Comparison of ENCODE assay signal across 31 cellular contexts in the genomic region with DNA sequence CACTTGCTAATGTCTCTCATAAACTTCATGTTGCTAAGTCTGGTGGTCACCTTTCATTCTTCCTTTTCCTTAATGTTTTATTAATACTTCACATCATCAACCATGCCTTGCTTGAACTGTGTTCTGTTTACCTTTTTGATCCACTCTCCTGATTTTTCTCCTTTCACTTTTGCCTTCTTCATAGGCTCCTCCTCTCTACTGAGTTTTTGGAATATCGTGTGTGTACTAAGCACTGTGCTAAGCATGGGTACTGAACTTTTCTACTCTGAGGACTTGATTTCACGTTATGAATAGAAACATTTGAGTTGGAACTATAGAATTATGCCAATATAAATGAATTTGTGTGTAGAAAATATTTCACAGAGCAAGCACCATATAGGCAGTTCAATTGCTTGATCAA.
DNase-seq lines count a peak whose midpoint lies in the region; ATAC-seq, FAIRE-seq and TF ChIP-seq lines count a peak whose summit lies in the region.
"Had no signal": no experiment of that assay in that cellular context is flagged by ENCODE, and none has a peak within 500 bp of the region (broad histone marks: within the 10 kb centered on the region; RNA-seq: fewer than 3 reads in every experiment).

No MANE protein-coding gene starts in this region.

- no peak for TF ChIP-seq POLR2A in GM12891 (IDR thresholded peaks at IDR 0.05; ENCODE audit: low read depth, low read length)

- peak overlapping the region; percentile 28 for H3K27ac Mint-ChIP-seq in T-helper 2 cell treated with Interferon-gamma antibody and Interleukin-4, amounts not matched to agents 5 μg/mL and 100 μg/mL, for 36 hours
- H3K27ac Mint-ChIP-seq in CD4-positive, alpha-beta T cell = peak overlapping the region; percentile 52
- H3K27ac Mint-ChIP-seq in activated naive CD8-positive, alpha-beta T cell = peak overlapping the region; percentile 74
- H3K27ac Mint-ChIP-seq in naive thymus-derived CD8-positive, alpha-beta T cell = peak overlapping the region; percentile 66 to 90 (median 76)
- no peak overlapping the region; the same call in 1 of the 2 replicates for H3K27ac Mint-ChIP-seq in HFFc6
- H3K27ac Mint-ChIP-seq: activated CD4-positive, alpha-beta T cell treated with anti-CD3 and anti-CD28 coated beads, Interleukin-2, amount 10 ng/mL, durations not matched to agents 7 days and 5 days; activated naive CD8-positive, alpha-beta T cell treated with anti-CD3 and anti-CD28 coated beads, Interleukin-2, amount 10 ng/mL, durations not matched to agents 7 days and 5 days; dendritic cell treated with granulocyte-macrophage colony-stimulating factor and Interleukin-4, amounts not matched to agents 40 ng/mL and 50 ng/mL, for 4 days; stimulated activated naive B cell treated with anti-CD40 and anti-IgM and Interleukin-4, amounts not matched to agents 10 μg/mL and 1 μg/mL and 100 μg/mL, for 72 hours had no signal

- peaks cover 3% of the 10 kb centered on the region for H3K4me1 Mint-ChIP-seq in T-helper 2 cell treated with Interferon-gamma antibody and Interleukin-4, amounts not matched to agents 5 μg/mL and 100 μg/mL, for 36 hours (ENCODE audit: low read depth)
- H3K4me1 Mint-ChIP-seq in CD4-positive, alpha-beta T cell (ENCODE audit: low read depth) = peaks cover 35% of the 10 kb centered on the region
- peaks cover 31% of the 10 kb centered on the region for H3K4me1 Mint-ChIP-seq in activated naive CD8-positive, alpha-beta T cell (ENCODE audit: low read depth)
- H3K4me1 Mint-ChIP-seq in naive thymus-derived CD8-positive, alpha-beta T cell = peaks cover 19 to 34% (median 24%) of the 10 kb centered on the region in 4 donors
- H3K4me1 Mint-ChIP-seq in HFFc6 (ENCODE audit: low read depth) = no peaks in the 10 kb centered on the region; the same call in 1 of the 2 replicates

- FAIRE-seq in GM12891 (lab: Jason Lieb, UNC) = no peak
- FAIRE-seq: astrocyte, D721Med had no signal

- no peaks in the 10 kb centered on the region for H3K27me3 ChIP-seq in CD4-positive, alpha-beta T cell (ENCODE audit: control insufficient read depth, insufficient read depth, low read length)
- H3K27me3 ChIP-seq: left lung, sigmoid colon, testis had no signal

- no peak for TF ChIP-seq CTCF in CD4-positive, alpha-beta T cell (IDR thresholded peaks at IDR 0.05)
- no peak for TF ChIP-seq CTCF in HFFc6 (IDR thresholded peaks at IDR 0.05)

- no peak for ATAC-seq in CD4-positive, alpha-beta T cell (ENCODE audit: poor library complexity)
- no peak for ATAC-seq in naive thymus-derived CD8-positive, alpha-beta T cell
- ATAC-seq in HG03460 (IDR thresholded peaks at IDR 0.05; ENCODE audit: unreplicated experiment) = no peak
- ATAC-seq: left lung; Panc1; stimulated activated naive B cell treated with anti-CD40 and anti-IgM and Interleukin-4, amounts not matched to agents 10 μg/mL and 1 μg/mL and 100 μg/mL, for 72 hours had no signal

- no peaks in the 10 kb centered on the region for H3K9me3 ChIP-seq in CD4-positive, alpha-beta T cell (ENCODE audit: control insufficient read depth, low read length)
- H3K9me3 ChIP-seq: left lung, prostate gland, sigmoid colon, testis had no signal

- no peaks in the 10 kb centered on the region for H3K27me3 Mint-ChIP-seq in T-helper 2 cell treated with Interferon-gamma antibody and Interleukin-4, amounts not matched to agents 5 μg/mL and 100 μg/mL, for 36 hours (ENCODE audit: low read depth)
- no peaks in the 10 kb centered on the region for H3K27me3 Mint-ChIP-seq in CD4-positive, alpha-beta T cell
- no peaks in the 10 kb centered on the region for H3K27me3 Mint-ChIP-seq in activated naive CD8-positive, alpha-beta T cell
- no peaks in the 10 kb centered on the region for H3K27me3 Mint-ChIP-seq in naive thymus-derived CD8-positive, alpha-beta T cell
- no peaks in the 10 kb centered on the region for H3K27me3 Mint-ChIP-seq in HFFc6 (ENCODE audit: insufficient read depth)
- H3K27me3 Mint-ChIP-seq: activated CD4-positive, alpha-beta T cell treated with anti-CD3 and anti-CD28 coated beads, Interleukin-2, amount 10 ng/mL, durations not matched to agents 7 days and 5 days; activated naive CD8-positive, alpha-beta T cell treated with anti-CD3 and anti-CD28 coated beads, Interleukin-2, amount 10 ng/mL, durations not matched to agents 7 days and 5 days; dendritic cell treated with granulocyte-macrophage colony-stimulating factor and Interleukin-4, amounts not matched to agents 40 ng/mL and 50 ng/mL, for 4 days; stimulated activated naive B cell treated with anti-CD40 and anti-IgM and Interleukin-4, amounts not matched to agents 10 μg/mL and 1 μg/mL and 100 μg/mL, for 72 hours had no signal

- DNase-seq in T-helper 2 cell treated with Interferon-gamma antibody and Interleukin-4, amounts not matched to agents 5 μg/mL and 100 μg/mL, for 36 hours (ENCODE audit: low spot score) = no peak
- DNase-seq in T-helper 2 cell = no peak
- DNase-seq in CD4-positive, alpha-beta T cell = no peak
- no peak for DNase-seq in naive thymus-derived CD8-positive, alpha-beta T cell
- no peak for DNase-seq in GM12891 (ENCODE audit: insufficient read length, low spot score)
- DNase-seq in HFFc6 = no peak
- DNase-seq: activated CD4-positive, alpha-beta T cell treated with anti-CD3 and anti-CD28 coated beads, Interleukin-2, amount 10 ng/mL, durations not matched to agents 7 days and 5 days; activated naive CD8-positive, alpha-beta T cell treated with anti-CD3 and anti-CD28 coated beads, Interleukin-2, amount 10 ng/mL, durations not matched to agents 7 days and 5 days; caudate nucleus; erythroblast; glutamatergic neuron; left lung; mesendoderm; NCI-H1048; NCI-H1694; NCI-H748 treated with DMSO at 0.1 percent for 48 hours; nucleus accumbens; SHP77 treated with DMSO at 0.1 percent for 48 hours; sigmoid colon; stimulated activated naive B cell treated with anti-CD40 and anti-IgM and Interleukin-4, amounts not matched to agents 10 μg/mL and 1 μg/mL and 100 μg/mL, for 72 hours; testis had no signal

- no peak overlapping the region for H3K4me3 Mint-ChIP-seq in T-helper 2 cell treated with Interferon-gamma antibody and Interleukin-4, amounts not matched to agents 5 μg/mL and 100 μg/mL, for 36 hours
- no peak overlapping the region for H3K4me3 Mint-ChIP-seq in CD4-positive, alpha-beta T cell
- no peak overlapping the region for H3K4me3 Mint-ChIP-seq in activated naive CD8-positive, alpha-beta T cell
- H3K4me3 Mint-ChIP-seq in naive thymus-derived CD8-positive, alpha-beta T cell = peak overlapping the region in 2 of 10 donors; percentile 13 to 35
- H3K4me3 Mint-ChIP-seq in HFFc6 = no peak overlapping the region
- H3K4me3 Mint-ChIP-seq: activated CD4-positive, alpha-beta T cell treated with anti-CD3 and anti-CD28 coated beads, Interleukin-2, amount 10 ng/mL, durations not matched to agents 7 days and 5 days; activated naive CD8-positive, alpha-beta T cell treated with anti-CD3 and anti-CD28 coated beads, Interleukin-2, amount 10 ng/mL, durations not matched to agents 7 days and 5 days; dendritic cell treated with granulocyte-macrophage colony-stimulating factor and Interleukin-4, amounts not matched to agents 40 ng/mL and 50 ng/mL, for 4 days; stimulated activated naive B cell treated with anti-CD40 and anti-IgM and Interleukin-4, amounts not matched to agents 10 μg/mL and 1 μg/mL and 100 μg/mL, for 72 hours had no signal

- intact Hi-C loops in CD4-positive, alpha-beta T cell (cut with DNase I, micrococcal nuclease) = no loop called here

- POLR2A ChIA-PET in CD4-positive, alpha-beta T cell (lab: Charles Lee) = no interaction called here
- POLR2A ChIA-PET in naive thymus-derived CD8-positive, alpha-beta T cell (lab: Charles Lee) = no interaction called here

- CTCF ChIA-PET in CD4-positive, alpha-beta T cell (lab: Charles Lee) = no interaction called here

- H3K27ac ChIP-seq in CD4-positive, alpha-beta T cell (ENCODE audit: low read depth, low read length) = no peak overlapping the region
- H3K27ac ChIP-seq: 22Rv1, C4-2B, GM23248, left lung, prostate gland, sigmoid colon, testis had no signal

- peaks cover 45% of the 10 kb centered on the region for H3K36me3 Mint-ChIP-seq in T-helper 2 cell treated with Interferon-gamma antibody and Interleukin-4, amounts not matched to agents 5 μg/mL and 100 μg/mL, for 36 hours (ENCODE audit: low read depth)
- H3K36me3 Mint-ChIP-seq in CD4-positive, alpha-beta T cell (ENCODE audit: low read depth) = peaks cover 87% of the 10 kb centered on the region
- peaks cover 12% of the 10 kb centered on the region for H3K36me3 Mint-ChIP-seq in activated naive CD8-positive, alpha-beta T cell
- H3K36me3 Mint-ChIP-seq in naive thymus-derived CD8-positive, alpha-beta T cell = peaks cover 14 to 83% (median 22%) of the 10 kb centered on the region in 3 donors
- H3K36me3 Mint-ChIP-seq in HFFc6 (ENCODE audit: low read depth) = peaks cover 22% of the 10 kb centered on the region

- no peaks in the 10 kb centered on the region for H3K9me3 Mint-ChIP-seq in T-helper 2 cell treated with Interferon-gamma antibody and Interleukin-4, amounts not matched to agents 5 μg/mL and 100 μg/mL, for 36 hours
- H3K9me3 Mint-ChIP-seq in CD4-positive, alpha-beta T cell = no peaks in the 10 kb centered on the region
- no peaks in the 10 kb centered on the region for H3K9me3 Mint-ChIP-seq in activated naive CD8-positive, alpha-beta T cell (ENCODE audit: low read depth)
- H3K9me3 Mint-ChIP-seq in naive thymus-derived CD8-positive, alpha-beta T cell = no peaks in the 10 kb centered on the region
- H3K9me3 Mint-ChIP-seq in HFFc6 = no peaks in the 10 kb centered on the region
- H3K9me3 Mint-ChIP-seq: activated CD4-positive, alpha-beta T cell treated with anti-CD3 and anti-CD28 coated beads, Interleukin-2, amount 10 ng/mL, durations not matched to agents 7 days and 5 days; activated naive CD8-positive, alpha-beta T cell treated with anti-CD3 and anti-CD28 coated beads, Interleukin-2, amount 10 ng/mL, durations not matched to agents 7 days and 5 days; dendritic cell treated with granulocyte-macrophage colony-stimulating factor and Interleukin-4, amounts not matched to agents 40 ng/mL and 50 ng/mL, for 4 days; stimulated activated naive B cell treated with anti-CD40 and anti-IgM and Interleukin-4, amounts not matched to agents 10 μg/mL and 1 μg/mL and 100 μg/mL, for 72 hours had no signal

TF ChIP-seq in GM12891, 5 proteins besides CTCF, POLR2A, EP300 and RAD21:
- TF ChIP-seq TAF1 (IDR thresholded peaks at IDR 0.05; ENCODE audit: low read depth, low read length) (no peak), POLR2AphosphoS5 (IDR thresholded peaks at IDR 0.05; ENCODE audit: low read depth, low read length) (no peak), SPI1 (IDR thresholded peaks at IDR 0.05; ENCODE audit: low read depth, low read length) (no peak), POU2F2 (IDR thresholded peaks at IDR 0.05; ENCODE audit: low read depth, low read length) (no peak), PAX5 (IDR thresholded peaks at IDR 0.05; ENCODE audit: insufficient read depth, low read length, severe bottlenecking) (no peak)
